13 cellular contexts compared by ENCODE assay signal in genomic region chr3:41075958-41076357, GRCh38.
DNase-seq lines count a peak whose midpoint lies in the region; ATAC-seq and TF ChIP-seq lines count a peak whose summit lies in the region.
"Had no signal": no experiment of that assay in that cellular context is flagged by ENCODE, and none has a peak within 500 bp of the region (broad histone marks: within the 10 kb centered on the region; RNA-seq: fewer than 3 reads in every experiment).

No MANE protein-coding gene starts in this region.

- H3K27me3 Mint-ChIP-seq in nephron progenitor cell (ENCODE audit: low read depth, poor library complexity) = peaks cover 20% of the 10 kb centered on the region

- intact Hi-C loops in right lobe of liver (cut with DNase I) = no loop called here
- intact Hi-C loops in aorta (cut with DNase I) = no loop called here

- H3K27me3 ChIP-seq in SK-N-SH (ENCODE audit: insufficient read depth) (no peaks in the 10 kb centered on the region), right lobe of liver (no peaks in the 10 kb centered on the region), aorta (ENCODE audit: control insufficient read depth in 1 of 2, insufficient read depth in 2 of 2, low read length in 1 of 2) (no peaks in the 10 kb centered on the region)
- H3K27me3 ChIP-seq: ascending aorta, transverse colon had no signal

- POLR2A ChIA-PET in SK-N-SH (lab: Yijun Ruan, JAX) = no interaction called here

- no peaks in the 10 kb centered on the region for H3F3A ChIP-seq in SK-N-SH (replicated peaks; ENCODE audit: insufficient read depth)

- H3K4me3 Mint-ChIP-seq in nephron progenitor cell = no peak overlapping the region

- peak; percentile 36; the same call in 1 of the 2 replicates for TF ChIP-seq RAD21 in SK-N-SH (IDR thresholded peaks at IDR 0.05; ENCODE audit: low read length)

- no peaks in the 10 kb centered on the region for H3K9me2 ChIP-seq in SK-N-SH

- TF ChIP-seq CTCF in SK-N-SH (IDR thresholded peaks at IDR 0.05) (no peak), fibroblast of the aortic adventitia (IDR thresholded peaks at IDR 0.05; ENCODE audit: insufficient read depth, low read length) (no peak), right lobe of liver (IDR thresholded peaks at IDR 0.05) (no peak), nephron progenitor cell (IDR thresholded peaks at IDR 0.05) (no peak)

- TF ChIP-seq POLR2A in right lobe of liver (IDR thresholded peaks at IDR 0.05) = no peak

- no peak; the same call in 2 of the 3 replicates for ATAC-seq in SK-N-SH treated with all-trans-retinoic acid at 6 μM for 48 hours
- peak in 3 of 4 donors; percentile 48 to 92 (median 88) for ATAC-seq in right lobe of liver
- ATAC-seq in aorta (ENCODE audit: low FRiP score) = peak; percentile 89
- no peak for ATAC-seq in GM21576 (IDR thresholded peaks at IDR 0.05; ENCODE audit: unreplicated experiment)
- ATAC-seq in GM18861 (IDR thresholded peaks at IDR 0.05; ENCODE audit: unreplicated experiment) = no peak

- H3K4me1 ChIP-seq in SK-N-SH (ENCODE audit: control insufficient read depth in 1 of 2, insufficient read depth in 2 of 2, low read depth in 1 of 2, low read length in 1 of 2) (peaks cover 0 to 9% of the 10 kb centered on the region in 2 experiments; a peak in 1 of 4 replicates), right lobe of liver (no peaks in the 10 kb centered on the region), aorta (ENCODE audit: control insufficient read depth in 1 of 2, insufficient read depth in 2 of 2, low read length in 2 of 2) (no peaks in the 10 kb centered on the region)
- H3K4me1 ChIP-seq: A549, ascending aorta, transverse colon had no signal

- no peak overlapping the region for H3K27ac Mint-ChIP-seq in nephron progenitor cell

- H3K4me3 ChIP-seq in SK-N-SH (ENCODE audit: low read depth in 2 of 2, low read length in 1 of 2) (no peak overlapping the region), fibroblast of the aortic adventitia (ENCODE audit: low read depth, low read length) (no peak overlapping the region), right lobe of liver (no peak overlapping the region), aorta (ENCODE audit: low read length in 2 of 2) (no peak overlapping the region)
- H3K4me3 ChIP-seq: A549, ascending aorta, transverse colon had no signal

- WGBS in SK-N-SH (ENCODE audit: low lambda C conversion rate) = 46% methylated on average over 4 of the region's 5 CpGs
- 50% methylated on average over 1 of the region's 5 CpGs for WGBS in right lobe of liver (ENCODE audit: insufficient coverage, low coverage, low lambda C conversion rate, missing lambda C conversion rate)
- WGBS in aorta, 2 donors = 77 to 79% methylated on average over 5 of the region's 5 CpGs

- H3K4me1 Mint-ChIP-seq in nephron progenitor cell = peaks cover 8% of the 10 kb centered on the region

- no peaks in the 10 kb centered on the region for H3K36me3 Mint-ChIP-seq in nephron progenitor cell (ENCODE audit: low read depth)

- H3K79me2 ChIP-seq in SK-N-SH (ENCODE audit: insufficient read depth) = no peaks in the 10 kb centered on the region

- CTCF ChIA-PET in SK-N-SH (lab: Yijun Ruan, JAX) = interaction anchor here (1.4 kb wide), 1 partner anchor 9 kb away, joined by 5 read pairs; no protein-coding TSS in a partner anchor

- DNase-seq in SK-N-SH (peak; percentile 37), fibroblast of the aortic adventitia (ENCODE audit: low read depth) (peak; percentile 2), right lobe of liver (peak in 2 of 3 donors; percentile 22 to 43), aorta (peak in 1 of 2 donors; percentile 53), nephron progenitor cell (no peak)
- DNase-seq: NCI-H510A treated with DMSO at 0.1 percent for 48 hours, SIG-M5, transverse colon had no signal

- H2AFZ ChIP-seq in SK-N-SH (ENCODE audit: low read depth) = no peak overlapping the region

- H4K20me1 ChIP-seq in SK-N-SH (ENCODE audit: insufficient read depth) = no peaks in the 10 kb centered on the region

- no peak overlapping the region for H3K9ac ChIP-seq in SK-N-SH

- peaks cover 4% of the 10 kb centered on the region for H3K9me3 Mint-ChIP-seq in nephron progenitor cell

- H3K9me3 ChIP-seq in SK-N-SH (no peaks in the 10 kb centered on the region), right lobe of liver (no peaks in the 10 kb centered on the region), aorta (ENCODE audit: control insufficient read depth, low read length) (no peaks in the 10 kb centered on the region)
- H3K9me3 ChIP-seq: A549, ascending aorta, transverse colon had no signal

- TF ChIP-seq EP300 in SK-N-SH (IDR thresholded peaks at IDR 0.05; ENCODE audit: borderline replicate concordance in 1 of 2, low read depth in 1 of 2, low read length in 1 of 2) = no peak

- H3K27ac ChIP-seq in SK-N-SH (ENCODE audit: low read depth in 2 of 2, low read length in 1 of 2) = no peak overlapping the region
- H3K27ac ChIP-seq in right lobe of liver = no peak overlapping the region
- H3K27ac ChIP-seq in aorta (ENCODE audit: low read depth in 1 of 2, low read length in 2 of 2) = no peak overlapping the region
- H3K27ac ChIP-seq: A549, ascending aorta, transverse colon had no signal

- H3K4me2 ChIP-seq in SK-N-SH = no peak overlapping the region
- H3K4me2 ChIP-seq: A549 had no signal

- H3K36me3 ChIP-seq in SK-N-SH (replicated peaks in 1 of 2; ENCODE audit: control insufficient read depth in 1 of 2, insufficient read depth in 2 of 2, low read length in 1 of 2) (no peaks in the 10 kb centered on the region), right lobe of liver (no peaks in the 10 kb centered on the region), aorta (ENCODE audit: control insufficient read depth in 1 of 2, insufficient read depth in 2 of 2, low read length in 1 of 2) (no peaks in the 10 kb centered on the region)
- H3K36me3 ChIP-seq: ascending aorta, transverse colon had no signal

TF ChIP-seq in SK-N-SH, 30 proteins besides CTCF, POLR2A, EP300 and RAD21:
- TF ChIP-seq GABPA (IDR thresholded peaks at IDR 0.05; ENCODE audit: low read depth) (no peak), GATA2 (CRISPR knock-in tag; IDR thresholded peaks at IDR 0.05) (0 out of 2 replicates have a peak, but pooled peaks have one; percentile 23), TAF1 (IDR thresholded peaks at IDR 0.05; ENCODE audit: borderline replicate concordance, low read depth, low read length) (no peak)

TF ChIP-seq in SK-N-SH treated with all-trans-retinoic acid at 6 μM for 48 hours, 23 proteins besides CTCF, POLR2A, EP300 and RAD21 (continues in another document):
- TF ChIP-seq ZNF8 (CRISPR knock-in tag; IDR thresholded peaks at IDR 0.05) (no peak), PATZ1 (CRISPR knock-in tag; IDR thresholded peaks at IDR 0.05; ENCODE audit: borderline replicate concordance) (no peak), GLIS3 (CRISPR knock-in tag; IDR thresholded peaks at IDR 0.05) (no peak), POU6F1 (CRISPR knock-in tag; IDR thresholded peaks at IDR 0.05; ENCODE audit: borderline replicate concordance, low read depth) (no peak), CSRNP3 (CRISPR knock-in tag; IDR thresholded peaks at IDR 0.05) (no peak), BACH2 (CRISPR knock-in tag; IDR thresholded peaks at IDR 0.05; ENCODE audit: borderline replicate concordance) (no peak)

Comparison
In these comparisons a context has a peak if more than half of its experiments do, and no peak if none do; other contexts are left out.
1. ATAC-seq: peak in right lobe of liver (3 of 4) and aorta (single experiment); none in SK-N-SH treated with all-trans-retinoic acid at 6 μM for 48 hours (single experiment), GM21576 (single experiment) and GM18861 (single experiment).